Comparison of ENCODE assay signal across 24 cellular contexts in the genomic region with DNA sequence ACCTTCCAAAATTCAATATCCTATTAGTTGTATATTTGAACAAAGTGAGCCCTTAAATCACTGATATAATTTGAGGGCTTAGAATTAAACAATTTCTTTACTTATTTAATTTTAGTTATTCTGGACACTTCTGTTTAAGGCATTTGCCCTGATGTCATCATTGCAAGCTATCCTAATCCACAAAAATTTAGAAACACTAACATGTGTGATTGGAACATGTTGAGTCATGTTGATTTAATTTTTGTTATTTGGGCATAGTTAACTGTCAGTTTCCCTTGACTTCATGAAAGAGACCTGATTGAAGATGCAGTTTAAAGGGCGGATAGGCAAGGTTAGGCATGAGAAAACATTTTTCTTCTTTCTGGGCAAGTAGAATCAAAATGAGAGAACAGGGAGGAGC.
DNase-seq lines count a peak whose midpoint lies in the region; ATAC-seq and TF ChIP-seq lines count a peak whose summit lies in the region.
"Had no signal": no experiment of that assay in that cellular context is flagged by ENCODE, and none has a peak within 500 bp of the region (broad histone marks: within the 10 kb centered on the region; RNA-seq: fewer than 3 reads in every experiment).

No MANE protein-coding gene starts in this region.

- peak overlapping the region; percentile 96 for H2BK20ac ChIP-seq in IMR-90 (ENCODE audit: low read depth, low read length)

- no peaks in the 10 kb centered on the region for H3K79me1 ChIP-seq in IMR-90 (ENCODE audit: low read depth in 1 of 2, low read length in 2 of 2)

- in situ Hi-C loops in IMR-90 (cut with MboI; ENCODE audit: low sequenced_read_pairs), result no loop called here

- H2BK5ac ChIP-seq in IMR-90 (ENCODE audit: low read depth, low read length, poor library complexity, severe bottlenecking), result peak overlapping the region; percentile 67

- H3K27me3 ChIP-seq in IMR-90 (ENCODE audit: control insufficient read depth, insufficient read depth, low read length), result no peaks in the 10 kb centered on the region
- H3K27me3 ChIP-seq: dorsolateral prefrontal cortex, gastroesophageal sphincter, stomach, tibial artery had no signal

- CTCF ChIA-PET in IMR-90 (lab: Yijun Ruan, JAX), result interaction anchor here (0.6 to 1.9 kb wide), 5 partner anchors 17 to 1703 kb away, joined by 4 to 21 read pairs (median 6); no protein-coding TSS in a partner anchor

- H3K4me1 ChIP-seq in IMR-90 (ENCODE audit: control insufficient read depth, insufficient read depth, low read length), result peaks cover 3% of the 10 kb centered on the region; the same call in 1 of the 2 replicates
- H3K4me1 ChIP-seq: gastroesophageal sphincter, stomach, tibial artery had no signal

- ATAC-seq in IMR-90 (ENCODE audit: low read depth) (peak; percentile 75), HG03045 (IDR thresholded peaks at IDR 0.05; ENCODE audit: unreplicated experiment) (no peak)
- ATAC-seq: gastroesophageal sphincter, Panc1, sciatic nerve, T-cell had no signal

- no peak overlapping the region for H3K4me2 ChIP-seq in IMR-90 (ENCODE audit: low read depth, low read length)

- TF ChIP-seq CTCF in AG10803 (conservative IDR thresholded peaks at IDR 0.05; ENCODE audit: low read length) (no peak), IMR-90 (conservative IDR thresholded peaks at IDR 0.05; ENCODE audit: low read depth, low read length) (no peak), epithelial cell of esophagus (IDR thresholded peaks at IDR 0.05; ENCODE audit: insufficient read depth, low read depth, low read length, missing control alignments) (no peak)

- H3K4ac ChIP-seq in IMR-90 (ENCODE audit: low read depth, low read length), result peak overlapping the region; percentile 89

- no peaks in the 10 kb centered on the region for H3K36me3 ChIP-seq in IMR-90 (ENCODE audit: control insufficient read depth, insufficient read depth, low read length)
- H3K36me3 ChIP-seq: gastroesophageal sphincter, stomach, tibial artery had no signal

- peak overlapping the region; percentile 69 for H3K23ac ChIP-seq in IMR-90 (ENCODE audit: low read depth, low read length)

- H4K5ac ChIP-seq in IMR-90 (ENCODE audit: low read depth, low read length), result 0 out of 2 replicates have a peak overlapping the region, but pooled peaks have one; percentile 63

- peak overlapping the region; percentile 34; the same call in 1 of the 3 replicates for H2BK15ac ChIP-seq in IMR-90 (ENCODE audit: low read depth, low read length)

- H2AFZ ChIP-seq in IMR-90 (replicated peaks; ENCODE audit: low read length, poor library complexity), result peak overlapping the region; percentile 61

- TF ChIP-seq RAD21 in IMR-90 (IDR thresholded peaks at IDR 0.05; ENCODE audit: low read length), result no peak

- H3K9ac ChIP-seq in IMR-90 (ENCODE audit: low read depth, low read length), result no peak overlapping the region

- WGBS in IMR-90 (ENCODE audit: extremely low coverage in 2 of 2, insufficient read length in 1 of 2), 2 experiments, result no CpG with 5 or more reads among the region's 1 CpG

- DNase-seq in AG10803 (ENCODE audit: low read depth) (peak; percentile 46), IMR-90 (peak; percentile 53), epithelial cell of esophagus (ENCODE audit: low read depth) (peak; percentile 1), myocyte (ENCODE audit: low read depth) (peak; percentile 4), NCI-H2196 treated with DMSO at 0.1 percent for 48 hours (lab: John Stamatoyannopoulos, UW; ENCODE audit: unreplicated experiment) (no peak), globus pallidus (ENCODE audit: low spot score) (no peak)
- DNase-seq in activated naive CD4-positive, alpha-beta T cell treated with Interleukin-2 at 50 U/mL for 16 hours, result no peak
- DNase-seq: ACHN; activated naive CD4-positive, alpha-beta T cell treated with anti-CD3 and anti-CD28 coated beads for 36 hours; activated T-cell treated with anti-CD3 and anti-CD28 coated beads, Interleukin-2, amount 50 U/mL, for 48 hours; central memory CD4-positive, alpha-beta T cell; dorsolateral prefrontal cortex; islet precursor cell; KBM-7; NCI-H1436 treated with DMSO at 0.1 percent for 48 hours; NCI-H510A treated with DMSO at 0.1 percent for 48 hours; SIG-M5; stomach; T-cell; tibial artery had no signal

- H4K8ac ChIP-seq in IMR-90 (ENCODE audit: low read depth in 2 of 2, low read length in 2 of 2), result peak overlapping the region in 1 of 2 experiments; percentile 73; a peak in 2 of 4 replicates

- 0 out of 2 replicates have a peak overlapping the region, but pooled peaks have one; percentile 19 for H4K91ac ChIP-seq in IMR-90 (ENCODE audit: insufficient read depth, low read depth, low read length)

- no peak overlapping the region for H3K4me3 ChIP-seq in AG10803 (ENCODE audit: low read length)
- H3K4me3 ChIP-seq in IMR-90 (ENCODE audit: insufficient read depth, low read depth, low read length), result no peak overlapping the region
- H3K4me3 ChIP-seq in epithelial cell of esophagus (ENCODE audit: low read length), result no peak overlapping the region
- H3K4me3 ChIP-seq: dorsolateral prefrontal cortex, gastroesophageal sphincter, stomach, tibial artery had no signal

- TF ChIP-seq POLR2A in IMR-90 (IDR thresholded peaks at IDR 0.05; ENCODE audit: low read depth, low read length), result no peak

- dilution Hi-C loops in IMR-90 (cut with HindIII; ENCODE audit: low sequenced_read_pairs, unreplicated experiment), result no loop called here

- H2BK120ac ChIP-seq in IMR-90 (ENCODE audit: low read depth, low read length), result peak overlapping the region; percentile 91

- H3K9me3 ChIP-seq in IMR-90 (ENCODE audit: control insufficient read depth, insufficient read depth, low read length), result no peaks in the 10 kb centered on the region
- H3K9me3 ChIP-seq: gastroesophageal sphincter, stomach, tibial artery had no signal

- intact Hi-C loops in IMR-90 (cut with micrococcal nuclease), result loop anchor here (5.0 kb wide), 3 partner anchors 162 to 412 kb away; no protein-coding TSS in a partner anchor

- H3K56ac ChIP-seq in IMR-90 (ENCODE audit: extremely low read depth, insufficient read depth, low read length), result no peak overlapping the region; the same call in 1 of the 2 replicates

- peaks cover 5% of the 10 kb centered on the region for H3K9me1 ChIP-seq in IMR-90 (ENCODE audit: insufficient read depth, low read length)

- H3K14ac ChIP-seq in IMR-90 (replicated peaks; ENCODE audit: low read depth, low read length), result peak overlapping the region; percentile 81; the same call in 1 of the 2 replicates

- BruUV-seq in IMR-90 (replicated peaks; lab: Mats Ljungman, UMichigan), result no TSS peak

- H2AK5ac ChIP-seq in IMR-90 (ENCODE audit: low read depth, low read length), result no peak overlapping the region

- no peak overlapping the region for H3K27ac ChIP-seq in IMR-90 (ENCODE audit: insufficient read depth, low read length)
- H3K27ac ChIP-seq: dorsolateral prefrontal cortex, gastroesophageal sphincter, stomach, tibial artery had no signal

- no peaks in the 10 kb centered on the region for H4K20me1 ChIP-seq in IMR-90 (ENCODE audit: insufficient read depth, low read length)

- POLR2A ChIA-PET in IMR-90 (lab: Charles Lee; ENCODE audit: unreplicated experiment), result no interaction called here

- H2AK9ac ChIP-seq in IMR-90 (replicated peaks; ENCODE audit: low read depth, low read length, poor library complexity), result no peak overlapping the region

- peak overlapping the region; percentile 92 for H3K18ac ChIP-seq in IMR-90 (ENCODE audit: low read depth, low read length)

TF ChIP-seq in IMR-90, 13 proteins besides CTCF, POLR2A, EP300 and RAD21:
- TF ChIP-seq CHD1 (IDR thresholded peaks at IDR 0.05; ENCODE audit: low read depth, low read length) (no peak), CEBPB (IDR thresholded peaks at IDR 0.05; ENCODE audit: low read depth, low read length) (0 out of 2 replicates have a peak, but pooled peaks have one; percentile 12), FOS (IDR thresholded peaks at IDR 0.05; ENCODE audit: low read depth, low read length) (no peak)
- TF ChIP-seq, protein P1, sequence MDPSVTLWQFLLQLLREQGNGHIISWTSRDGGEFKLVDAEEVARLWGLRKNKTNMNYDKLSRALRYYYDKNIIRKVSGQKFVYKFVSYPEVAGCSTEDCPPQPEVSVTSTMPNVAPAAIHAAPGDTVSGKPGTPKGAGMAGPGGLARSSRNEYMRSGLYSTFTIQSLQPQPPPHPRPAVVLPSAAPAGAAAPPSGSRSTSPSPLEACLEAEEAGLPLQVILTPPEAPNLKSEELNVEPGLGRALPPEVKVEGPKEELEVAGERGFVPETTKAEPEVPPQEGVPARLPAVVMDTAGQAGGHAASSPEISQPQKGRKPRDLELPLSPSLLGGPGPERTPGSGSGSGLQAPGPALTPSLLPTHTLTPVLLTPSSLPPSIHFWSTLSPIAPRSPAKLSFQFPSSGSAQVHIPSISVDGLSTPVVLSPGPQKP (IDR thresholded peaks at IDR 0.05; ENCODE audit: borderline replicate concordance, low read depth, low read length), result no peak

Comparison
In these comparisons a context has a peak if more than half of its experiments do, and no peak if none do; other contexts are left out.
1. DNase-seq: peak in AG10803 (single experiment), IMR-90 (single experiment), epithelial cell of esophagus (single experiment) and myocyte (single experiment); none in activated naive CD4-positive, alpha-beta T cell treated with Interleukin-2 at 50 U/mL for 16 hours (single experiment), NCI-H2196 treated with DMSO at 0.1 percent for 48 hours (single experiment) and globus pallidus (single experiment).